Comparison of ENCODE assay signal across 1 cellular context in the genomic region with DNA sequence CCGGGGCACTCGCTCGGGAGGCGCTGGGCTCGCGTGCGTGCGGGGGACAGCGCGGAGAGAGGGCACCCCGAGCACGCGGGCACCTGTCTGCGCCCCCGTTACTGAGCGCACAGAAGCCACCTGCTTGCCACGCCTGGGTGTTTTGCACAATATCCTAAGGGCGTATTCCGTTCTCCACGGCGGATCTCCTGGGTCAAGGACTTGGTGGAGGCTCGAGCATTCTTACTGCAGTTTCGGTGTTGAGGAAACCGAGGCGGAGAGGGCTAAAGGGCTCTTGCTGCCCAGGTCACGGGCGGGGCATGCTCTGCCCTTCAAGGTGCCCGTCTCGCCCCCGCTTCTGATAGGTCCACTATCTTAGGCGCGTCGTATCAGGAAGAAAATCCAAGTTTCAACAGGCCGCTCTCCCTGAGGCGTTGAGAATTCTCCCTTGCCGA.
TF ChIP-seq lines count a peak whose summit lies in the region.

No MANE protein-coding gene starts in this region.

TF ChIP-seq in HepG2, 621 proteins besides CTCF, POLR2A, EP300 and RAD21 (continued from another document):
- TF ChIP-seq SNRNP70 (IDR thresholded peaks at IDR 0.05; ENCODE audit: low read depth, low read length) = no peak
TF ChIP-seq in HepG2: peak in this region for 18.
